Comparison of ENCODE assay signal across 16 cellular contexts in genomic region chr5:95711501-95712346, GRCh38. TPM values are rescaled to one million over a fixed set of nuclear protein-coding genes. Genes with fewer than 3 reads are reported as not detected.
A peak's percentile ranks its signal among the peaks of the same experiment; 100 is the strongest.
DNase-seq lines count a peak whose midpoint lies in the region; ATAC-seq and TF ChIP-seq lines count a peak whose summit lies in the region.
"Had no signal": no experiment of that assay in that cellular context is flagged by ENCODE, and none has a peak within 500 bp of the region (broad histone marks: within the 10 kb centered on the region; RNA-seq: fewer than 3 reads in every experiment).

No MANE protein-coding gene starts in this region.

- H3F3A ChIP-seq in SK-N-SH (replicated peaks; ENCODE audit: insufficient read depth): peaks cover 19% of the 10 kb centered on the region

- H3K9me2 ChIP-seq in SK-N-SH: no peaks in the 10 kb centered on the region

- H3K4me3 ChIP-seq in SK-N-SH (ENCODE audit: low read depth in 2 of 2, low read length in 1 of 2) (no peak overlapping the region), SJCRH30 (peak overlapping the region; percentile 51), iPS-18c (ENCODE audit: insufficient read depth, low read depth, low read length) (peak overlapping the region; percentile 62), testis (peak overlapping the region; percentile 21 to 24), uterus (no peak overlapping the region)
- H3K4me3 ChIP-seq: gastroesophageal sphincter had no signal

- no peaks in the 10 kb centered on the region for H3K36me3 ChIP-seq in SK-N-SH (replicated peaks in 1 of 2; ENCODE audit: control insufficient read depth in 1 of 2, insufficient read depth in 2 of 2, low read length in 1 of 2)
- no peaks in the 10 kb centered on the region for H3K36me3 ChIP-seq in SJCRH30
- H3K36me3 ChIP-seq in testis (ENCODE audit: low read depth, missing control alignments): no peaks in the 10 kb centered on the region
- no peaks in the 10 kb centered on the region for H3K36me3 ChIP-seq in uterus
- H3K36me3 ChIP-seq: gastroesophageal sphincter, tibial nerve had no signal

- H3K4me2 ChIP-seq in SK-N-SH: 0 out of 2 replicates have a peak overlapping the region, but pooled peaks have one; percentile 4

- no peak for TF ChIP-seq EP300 in SK-N-SH (IDR thresholded peaks at IDR 0.05; ENCODE audit: borderline replicate concordance in 1 of 2, low read depth in 1 of 2, low read length in 1 of 2)

- H3K4me1 ChIP-seq in SK-N-SH (ENCODE audit: control insufficient read depth in 1 of 2, insufficient read depth in 2 of 2, low read depth in 1 of 2, low read length in 1 of 2) (peaks cover 6 to 11% of the 10 kb centered on the region in 2 experiments; a peak in 2 of 4 replicates), SJCRH30 (peaks cover 18% of the 10 kb centered on the region; the same call in 1 of the 2 replicates), testis (peaks cover 5% of the 10 kb centered on the region), uterus (no peaks in the 10 kb centered on the region)
- H3K4me1 ChIP-seq: gastroesophageal sphincter had no signal

- intact Hi-C loops in testis (cut with DNase I; ENCODE audit: low total_unique reads): no loop called here
- intact Hi-C loops in uterus (cut with DNase I; ENCODE audit: low total_unique reads): no loop called here

- H4K20me1 ChIP-seq in SK-N-SH (ENCODE audit: insufficient read depth): no peaks in the 10 kb centered on the region

- no peak for TF ChIP-seq CTCF in SK-N-SH (IDR thresholded peaks at IDR 0.05)
- no peak for TF ChIP-seq CTCF in testis (IDR thresholded peaks at IDR 0.05)
- TF ChIP-seq CTCF in uterus (IDR thresholded peaks at IDR 0.05): no peak

- ATAC-seq in SK-N-SH treated with all-trans-retinoic acid at 6 μM for 48 hours: no peak
- no peak for ATAC-seq in GM19397 (IDR thresholded peaks at IDR 0.05; ENCODE audit: unreplicated experiment)
- no peak for ATAC-seq in HG03520 (IDR thresholded peaks at IDR 0.05; ENCODE audit: unreplicated experiment)
- ATAC-seq: gastroesophageal sphincter had no signal

- H3K9me3 ChIP-seq in SK-N-SH (no peaks in the 10 kb centered on the region), SJCRH30 (replicated peaks) (no peaks in the 10 kb centered on the region), iPS-18c (ENCODE audit: control insufficient read depth, insufficient read depth, low read length) (no peaks in the 10 kb centered on the region), testis (no peaks in the 10 kb centered on the region), uterus (no peaks in the 10 kb centered on the region)
- H3K9me3 ChIP-seq: gastroesophageal sphincter, tibial nerve had no signal

- 96% methylated on average over 27 of the region's 27 CpGs for WGBS in SK-N-SH (ENCODE audit: low lambda C conversion rate)
- 52 to 72% methylated on average over 27 of the region's 27 CpGs for WGBS in testis, 2 donors

- H2AFZ ChIP-seq in SK-N-SH (ENCODE audit: low read depth): no peak overlapping the region

- POLR2A ChIA-PET in SK-N-SH (lab: Yijun Ruan, JAX): no interaction called here

- H3K9ac ChIP-seq in SK-N-SH: no peak overlapping the region

- TF ChIP-seq RAD21 in SK-N-SH (IDR thresholded peaks at IDR 0.05; ENCODE audit: low read length): no peak

- peak overlapping the region in 1 of 2 experiments; percentile 44; a peak in 3 of 4 replicates for H3K27ac ChIP-seq in SK-N-SH (ENCODE audit: low read depth in 2 of 2, low read length in 1 of 2)
- H3K27ac ChIP-seq in SJCRH30: peak overlapping the region; percentile 44; the same call in 1 of the 2 replicates
- H3K27ac ChIP-seq in testis: peak overlapping the region in 1 of 2 donors; percentile 59
- H3K27ac ChIP-seq in uterus: peak overlapping the region in 1 of 2 donors; percentile 48
- H3K27ac ChIP-seq: gastroesophageal sphincter, tibial nerve had no signal

- no peak for TF ChIP-seq POLR2A in testis (IDR thresholded peaks at IDR 0.05)
- TF ChIP-seq POLR2A in uterus (IDR thresholded peaks at IDR 0.05): no peak

- DNase-seq in SK-N-SH (no peak), SJCRH30 (no peak), testis (no peak), uterus (no peak)
- DNase-seq: activated naive CD8-positive, alpha-beta T cell treated with anti-CD3 and anti-CD28 coated beads, Interleukin-2, amount 10 ng/mL, durations not matched to agents 7 days and 5 days; activated T-cell treated with anti-CD3 and anti-CD28 coated beads, Interleukin-2, amount 50 U/mL, for 1 hour; caudate nucleus; CD4-positive, alpha-beta T cell had no signal

- CTCF ChIA-PET in SK-N-SH (lab: Yijun Ruan, JAX): interaction anchor here (1.1 kb wide), 1 partner anchor 24 kb away, joined by 3 read pairs; no protein-coding TSS in a partner anchor

- H3K27me3 ChIP-seq in SK-N-SH (ENCODE audit: insufficient read depth) (no peaks in the 10 kb centered on the region), SJCRH30 (no peaks in the 10 kb centered on the region), testis (no peaks in the 10 kb centered on the region), uterus (no peaks in the 10 kb centered on the region)
- H3K27me3 ChIP-seq: gastroesophageal sphincter, tibial nerve had no signal

- H3K79me2 ChIP-seq in SK-N-SH (ENCODE audit: insufficient read depth): no peaks in the 10 kb centered on the region

TF ChIP-seq in SK-N-SH, 30 proteins besides CTCF, POLR2A, EP300 and RAD21:
- no peak for TF ChIP-seq SMC3 (IDR thresholded peaks at IDR 0.05; ENCODE audit: low read depth, low read length)
- no peak for TF ChIP-seq TCF12 (IDR thresholded peaks at IDR 0.05)
- no peak for TF ChIP-seq MEF2A (IDR thresholded peaks at IDR 0.05; ENCODE audit: borderline replicate concordance, low read depth)
- TF ChIP-seq FOXM1 (IDR thresholded peaks at IDR 0.05; ENCODE audit: low read depth): no peak
- TF ChIP-seq POLR2AphosphoS5 (IDR thresholded peaks at IDR 0.05; ENCODE audit: low read depth, low read length): no peak

TF ChIP-seq in SK-N-SH treated with all-trans-retinoic acid at 6 μM for 48 hours, 23 proteins besides CTCF, POLR2A, EP300 and RAD21:
- TF ChIP-seq ESRRG (CRISPR knock-in tag; IDR thresholded peaks at IDR 0.05) (no peak), RARB (CRISPR knock-in tag; IDR thresholded peaks at IDR 0.05) (no peak), ZNF565 (CRISPR knock-in tag; conservative IDR thresholded peaks at IDR 0.05; ENCODE audit: low read depth) (no peak)

RNA-seq across cellular contexts. Expression of gene RHOBTB3, which starts 19.4 kb away (rescaled TPM):
- polyA plus RNA-seq in SK-N-SH (2012; rRNA removed) (59.3 and 73.6 TPM in 2 replicates), testis (ENCODE audit: insufficient read depth, low read depth, low replicate concordance) (44.1 TPM)
- 50.7 and 65.7 TPM in 2 replicates for polyA plus RNA-seq in SK-N-SH (2012; cell fraction: cytosol; rRNA removed)
- 47.4 and 71.1 TPM in 2 replicates for polyA plus RNA-seq in SK-N-SH (2012; cell fraction: nucleus; rRNA removed)
- 194 and 212 TPM in 2 replicates for total RNA-seq in SJCRH30 (2014; rRNA removed; shearing (Covaris generic))
- total RNA-seq in testis (100 to 1,000 TPM; 163 to 190 TPM), uterus (100 to 1,000 TPM in 1 of 4 donors, 10 to 100 TPM in 3; 70.6 to 126 (median 80.1) TPM)

RNA-seq across cellular contexts. Expression of gene SPATA9, which starts 28.9 kb away (rescaled TPM):
- polyA plus RNA-seq in SK-N-SH (2012; rRNA removed) (0.07 and 0.13 TPM in 2 replicates), testis (ENCODE audit: insufficient read depth, low read depth, low replicate concordance) (36.9 TPM)
- polyA plus RNA-seq in SK-N-SH (2012; cell fraction: cytosol; rRNA removed): 0.14 and 0.21 TPM in 2 replicates
- polyA plus RNA-seq in SK-N-SH (2012; cell fraction: nucleus; rRNA removed): 0.23 and 0.63 TPM in 2 replicates
- 1.7 and 1.8 TPM in 2 replicates for total RNA-seq in SJCRH30 (2014; rRNA removed; shearing (Covaris generic))
- total RNA-seq in testis (10 to 100 TPM in 1 of 2 donors, 1 to 10 TPM in 1; 7.4 to 21.2 TPM), uterus (1 to 10 TPM in 1 of 4 donors, under 1 TPM in 1, not detected in 2; 0.34 to 1.6 TPM)
- total RNA-seq: activated CD4-positive, alpha-beta T cell treated with anti-CD3 and anti-CD28 coated beads for 36 hours; activated naive CD8-positive, alpha-beta T cell treated with anti-CD3 and anti-CD28 coated beads, Interleukin-2, amount 10 ng/mL, durations not matched to agents 7 days and 5 days; CD4-positive, alpha-beta T cell; T-helper 1 cell treated with Interleukin-12 subunit alpha and Interleukin-12 subunit beta and Interleukin-4 antibody, amounts not matched to agents 30 ng/mL and 1 ng/mL, for 36 hours had no signal

Comparison
In these comparisons a context has a peak if more than half of its experiments do, and no peak if none do; other contexts are left out.
1. H3K4me3 ChIP-seq: peak in SJCRH30 (single experiment), iPS-18c (single experiment) and testis (2 of 2); none in SK-N-SH (0 of 2) and uterus (0 of 2).